Comparison of ENCODE assay signal across 1 cellular context in the genomic region with DNA sequence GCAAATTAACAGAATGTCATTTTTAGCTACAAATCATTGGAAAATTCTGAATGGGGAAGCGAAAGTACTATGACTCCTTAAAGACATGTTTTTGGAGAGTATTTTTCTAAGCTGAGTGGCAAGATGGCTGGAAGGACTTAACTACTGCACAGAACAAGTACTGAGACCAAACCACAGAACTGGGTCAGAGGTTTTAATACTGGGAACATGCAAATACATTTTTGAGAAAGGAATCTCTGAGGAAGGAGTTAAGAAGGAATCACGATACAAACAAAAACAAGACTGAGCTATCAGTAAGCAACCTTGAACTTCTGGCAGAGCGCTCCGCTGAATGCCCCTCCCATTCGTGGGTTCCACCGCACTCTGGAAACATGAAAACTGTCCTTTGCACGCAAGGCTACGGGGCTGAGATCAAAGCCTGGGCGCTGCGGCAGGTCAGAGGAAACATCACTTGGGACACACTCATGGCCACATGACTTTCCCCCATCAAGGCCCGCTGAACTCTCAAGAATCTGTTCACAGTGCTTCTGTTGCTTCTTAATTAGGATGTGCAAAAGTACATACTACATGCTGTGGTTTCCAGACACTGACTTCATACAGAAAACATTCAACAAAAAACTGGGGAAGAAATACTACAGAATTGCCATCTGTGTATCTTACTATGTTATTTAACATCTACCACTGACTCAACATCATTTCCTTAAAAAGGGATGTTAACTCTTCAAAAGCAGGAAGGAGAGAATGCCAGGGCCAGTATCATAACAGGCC.
TF ChIP-seq lines count a peak whose summit lies in the region.

No MANE protein-coding gene starts in this region.

TF ChIP-seq in HepG2, 621 proteins besides CTCF, POLR2A, EP300 and RAD21 (continued from another document and continues in another):
- TF ChIP-seq, protein P1, sequence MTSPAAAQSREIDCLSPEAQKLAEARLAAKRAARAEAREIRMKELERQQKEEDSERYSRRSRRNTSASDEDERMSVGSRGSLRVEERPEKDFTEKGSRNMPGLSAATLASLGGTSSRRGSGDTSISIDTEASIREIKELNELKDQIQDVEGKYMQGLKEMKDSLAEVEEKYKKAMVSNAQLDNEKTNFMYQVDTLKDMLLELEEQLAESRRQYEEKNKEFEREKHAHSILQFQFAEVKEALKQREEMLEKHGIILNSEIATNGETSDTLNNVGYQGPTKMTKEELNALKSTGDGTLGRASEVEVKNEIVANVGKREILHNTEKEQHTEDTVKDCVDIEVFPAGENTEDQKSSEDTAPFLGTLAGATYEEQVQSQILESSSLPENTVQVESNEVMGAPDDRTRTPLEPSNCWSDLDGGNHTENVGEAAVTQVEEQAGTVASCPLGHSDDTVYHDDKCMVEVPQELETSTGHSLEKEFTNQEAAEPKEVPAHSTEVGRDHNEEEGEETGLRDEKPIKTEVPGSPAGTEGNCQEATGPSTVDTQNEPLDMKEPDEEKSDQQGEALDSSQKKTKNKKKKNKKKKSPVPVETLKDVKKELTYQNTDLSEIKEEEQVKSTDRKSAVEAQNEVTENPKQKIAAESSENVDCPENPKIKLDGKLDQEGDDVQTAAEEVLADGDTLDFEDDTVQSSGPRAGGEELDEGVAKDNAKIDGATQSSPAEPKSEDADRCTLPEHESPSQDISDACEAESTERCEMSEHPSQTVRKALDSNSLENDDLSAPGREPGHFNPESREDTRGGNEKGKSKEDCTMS (CRISPR knock-in tag; conservative IDR thresholded peaks at IDR 0.05), result no peak
- 0 out of 2 replicates have a peak, but pooled peaks have one; percentile 75 for TF ChIP-seq ZNF230 (CRISPR knock-in tag; IDR thresholded peaks at IDR 0.05)
- TF ChIP-seq PAWR (CRISPR knock-in tag; IDR thresholded peaks at IDR 0.05; ENCODE audit: borderline replicate concordance), result no peak; the same call in 1 of the 2 replicates
- no peak for TF ChIP-seq SNRNP70 (IDR thresholded peaks at IDR 0.05; ENCODE audit: low read depth, low read length)
- TF ChIP-seq CHD2 (IDR thresholded peaks at IDR 0.05; ENCODE audit: low read depth, low read length), result no peak
- peak; percentile 81 for TF ChIP-seq HOXA5 (CRISPR knock-in tag; IDR thresholded peaks at IDR 0.05)
- TF ChIP-seq, protein P2, sequence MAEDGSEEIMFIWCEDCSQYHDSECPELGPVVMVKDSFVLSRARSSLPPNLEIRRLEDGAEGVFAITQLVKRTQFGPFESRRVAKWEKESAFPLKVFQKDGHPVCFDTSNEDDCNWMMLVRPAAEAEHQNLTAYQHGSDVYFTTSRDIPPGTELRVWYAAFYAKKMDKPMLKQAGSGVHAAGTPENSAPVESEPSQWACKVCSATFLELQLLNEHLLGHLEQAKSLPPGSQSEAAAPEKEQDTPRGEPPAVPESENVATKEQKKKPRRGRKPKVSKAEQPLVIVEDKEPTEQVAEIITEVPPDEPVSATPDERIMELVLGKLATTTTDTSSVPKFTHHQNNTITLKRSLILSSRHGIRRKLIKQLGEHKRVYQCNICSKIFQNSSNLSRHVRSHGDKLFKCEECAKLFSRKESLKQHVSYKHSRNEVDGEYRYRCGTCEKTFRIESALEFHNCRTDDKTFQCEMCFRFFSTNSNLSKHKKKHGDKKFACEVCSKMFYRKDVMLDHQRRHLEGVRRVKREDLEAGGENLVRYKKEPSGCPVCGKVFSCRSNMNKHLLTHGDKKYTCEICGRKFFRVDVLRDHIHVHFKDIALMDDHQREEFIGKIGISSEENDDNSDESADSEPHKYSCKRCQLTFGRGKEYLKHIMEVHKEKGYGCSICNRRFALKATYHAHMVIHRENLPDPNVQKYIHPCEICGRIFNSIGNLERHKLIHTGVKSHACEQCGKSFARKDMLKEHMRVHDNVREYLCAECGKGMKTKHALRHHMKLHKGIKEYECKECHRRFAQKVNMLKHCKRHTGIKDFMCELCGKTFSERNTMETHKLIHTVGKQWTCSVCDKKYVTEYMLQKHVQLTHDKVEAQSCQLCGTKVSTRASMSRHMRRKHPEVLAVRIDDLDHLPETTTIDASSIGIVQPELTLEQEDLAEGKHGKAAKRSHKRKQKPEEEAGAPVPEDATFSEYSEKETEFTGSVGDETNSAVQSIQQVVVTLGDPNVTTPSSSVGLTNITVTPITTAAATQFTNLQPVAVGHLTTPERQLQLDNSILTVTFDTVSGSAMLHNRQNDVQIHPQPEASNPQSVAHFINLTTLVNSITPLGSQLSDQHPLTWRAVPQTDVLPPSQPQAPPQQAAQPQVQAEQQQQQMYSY (CRISPR knock-in tag; IDR thresholded peaks at IDR 0.05), result no peak
- no peak for TF ChIP-seq ZNF549 (CRISPR knock-in tag; IDR thresholded peaks at IDR 0.05)
- TF ChIP-seq, protein P3, sequence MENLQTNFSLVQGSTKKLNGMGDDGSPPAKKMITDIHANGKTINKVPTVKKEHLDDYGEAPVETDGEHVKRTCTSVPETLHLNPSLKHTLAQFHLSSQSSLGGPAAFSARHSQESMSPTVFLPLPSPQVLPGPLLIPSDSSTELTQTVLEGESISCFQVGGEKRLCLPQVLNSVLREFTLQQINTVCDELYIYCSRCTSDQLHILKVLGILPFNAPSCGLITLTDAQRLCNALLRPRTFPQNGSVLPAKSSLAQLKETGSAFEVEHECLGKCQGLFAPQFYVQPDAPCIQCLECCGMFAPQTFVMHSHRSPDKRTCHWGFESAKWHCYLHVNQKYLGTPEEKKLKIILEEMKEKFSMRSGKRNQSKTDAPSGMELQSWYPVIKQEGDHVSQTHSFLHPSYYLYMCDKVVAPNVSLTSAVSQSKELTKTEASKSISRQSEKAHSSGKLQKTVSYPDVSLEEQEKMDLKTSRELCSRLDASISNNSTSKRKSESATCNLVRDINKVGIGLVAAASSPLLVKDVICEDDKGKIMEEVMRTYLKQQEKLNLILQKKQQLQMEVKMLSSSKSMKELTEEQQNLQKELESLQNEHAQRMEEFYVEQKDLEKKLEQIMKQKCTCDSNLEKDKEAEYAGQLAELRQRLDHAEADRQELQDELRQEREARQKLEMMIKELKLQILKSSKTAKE (CRISPR knock-in tag; IDR thresholded peaks at IDR 0.05; ENCODE audit: borderline replicate concordance), result peak; percentile 96
- TF ChIP-seq PCBP2 (optimal IDR thresholded peaks at IDR 0.05; ENCODE audit: low read depth, low read length, poor library complexity, severe bottlenecking), result no peak
- peak; percentile 100 for TF ChIP-seq FOXO1 (CRISPR knock-in tag; IDR thresholded peaks at IDR 0.05)
- TF ChIP-seq, protein P4, sequence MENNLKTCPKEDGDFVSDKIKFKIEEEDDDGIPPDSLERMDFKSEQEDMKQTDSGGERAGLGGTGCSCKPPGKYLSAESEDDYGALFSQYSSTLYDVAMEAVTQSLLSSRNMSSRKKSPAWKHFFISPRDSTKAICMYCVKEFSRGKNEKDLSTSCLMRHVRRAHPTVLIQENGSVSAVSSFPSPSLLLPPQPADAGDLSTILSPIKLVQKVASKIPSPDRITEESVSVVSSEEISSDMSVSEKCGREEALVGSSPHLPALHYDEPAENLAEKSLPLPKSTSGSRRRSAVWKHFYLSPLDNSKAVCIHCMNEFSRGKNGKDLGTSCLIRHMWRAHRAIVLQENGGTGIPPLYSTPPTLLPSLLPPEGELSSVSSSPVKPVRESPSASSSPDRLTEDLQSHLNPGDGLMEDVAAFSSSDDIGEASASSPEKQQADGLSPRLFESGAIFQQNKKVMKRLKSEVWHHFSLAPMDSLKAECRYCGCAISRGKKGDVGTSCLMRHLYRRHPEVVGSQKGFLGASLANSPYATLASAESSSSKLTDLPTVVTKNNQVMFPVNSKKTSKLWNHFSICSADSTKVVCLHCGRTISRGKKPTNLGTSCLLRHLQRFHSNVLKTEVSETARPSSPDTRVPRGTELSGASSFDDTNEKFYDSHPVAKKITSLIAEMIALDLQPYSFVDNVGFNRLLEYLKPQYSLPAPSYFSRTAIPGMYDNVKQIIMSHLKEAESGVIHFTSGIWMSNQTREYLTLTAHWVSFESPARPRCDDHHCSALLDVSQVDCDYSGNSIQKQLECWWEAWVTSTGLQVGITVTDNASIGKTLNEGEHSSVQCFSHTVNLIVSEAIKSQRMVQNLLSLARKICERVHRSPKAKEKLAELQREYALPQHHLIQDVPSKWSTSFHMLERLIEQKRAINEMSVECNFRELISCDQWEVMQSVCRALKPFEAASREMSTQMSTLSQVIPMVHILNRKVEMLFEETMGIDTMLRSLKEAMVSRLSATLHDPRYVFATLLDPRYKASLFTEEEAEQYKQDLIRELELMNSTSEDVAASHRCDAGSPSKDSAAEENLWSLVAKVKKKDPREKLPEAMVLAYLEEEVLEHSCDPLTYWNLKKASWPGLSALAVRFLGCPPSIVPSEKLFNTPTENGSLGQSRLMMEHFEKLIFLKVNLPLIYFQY (CRISPR knock-in tag; IDR thresholded peaks at IDR 0.05; ENCODE audit: borderline replicate concordance), result peak; percentile 63; the same call in 1 of the 2 replicates
- peak; percentile 62 for TF ChIP-seq POLR2G (IDR thresholded peaks at IDR 0.05; ENCODE audit: low read depth, low read length)
- peak; percentile 84; the same call in 1 of the 2 replicates for TF ChIP-seq ZNF619 (CRISPR knock-in tag; IDR thresholded peaks at IDR 0.05)
- 0 out of 2 replicates have a peak, but pooled peaks have one; percentile 43 for TF ChIP-seq ZNF251 (CRISPR knock-in tag; IDR thresholded peaks at IDR 0.05)
- TF ChIP-seq, protein P5, sequence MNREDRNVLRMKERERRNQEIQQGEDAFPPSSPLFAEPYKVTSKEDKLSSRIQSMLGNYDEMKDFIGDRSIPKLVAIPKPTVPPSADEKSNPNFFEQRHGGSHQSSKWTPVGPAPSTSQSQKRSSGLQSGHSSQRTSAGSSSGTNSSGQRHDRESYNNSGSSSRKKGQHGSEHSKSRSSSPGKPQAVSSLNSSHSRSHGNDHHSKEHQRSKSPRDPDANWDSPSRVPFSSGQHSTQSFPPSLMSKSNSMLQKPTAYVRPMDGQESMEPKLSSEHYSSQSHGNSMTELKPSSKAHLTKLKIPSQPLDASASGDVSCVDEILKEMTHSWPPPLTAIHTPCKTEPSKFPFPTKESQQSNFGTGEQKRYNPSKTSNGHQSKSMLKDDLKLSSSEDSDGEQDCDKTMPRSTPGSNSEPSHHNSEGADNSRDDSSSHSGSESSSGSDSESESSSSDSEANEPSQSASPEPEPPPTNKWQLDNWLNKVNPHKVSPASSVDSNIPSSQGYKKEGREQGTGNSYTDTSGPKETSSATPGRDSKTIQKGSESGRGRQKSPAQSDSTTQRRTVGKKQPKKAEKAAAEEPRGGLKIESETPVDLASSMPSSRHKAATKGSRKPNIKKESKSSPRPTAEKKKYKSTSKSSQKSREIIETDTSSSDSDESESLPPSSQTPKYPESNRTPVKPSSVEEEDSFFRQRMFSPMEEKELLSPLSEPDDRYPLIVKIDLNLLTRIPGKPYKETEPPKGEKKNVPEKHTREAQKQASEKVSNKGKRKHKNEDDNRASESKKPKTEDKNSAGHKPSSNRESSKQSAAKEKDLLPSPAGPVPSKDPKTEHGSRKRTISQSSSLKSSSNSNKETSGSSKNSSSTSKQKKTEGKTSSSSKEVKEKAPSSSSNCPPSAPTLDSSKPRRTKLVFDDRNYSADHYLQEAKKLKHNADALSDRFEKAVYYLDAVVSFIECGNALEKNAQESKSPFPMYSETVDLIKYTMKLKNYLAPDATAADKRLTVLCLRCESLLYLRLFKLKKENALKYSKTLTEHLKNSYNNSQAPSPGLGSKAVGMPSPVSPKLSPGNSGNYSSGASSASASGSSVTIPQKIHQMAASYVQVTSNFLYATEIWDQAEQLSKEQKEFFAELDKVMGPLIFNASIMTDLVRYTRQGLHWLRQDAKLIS (CRISPR knock-in tag; IDR thresholded peaks at IDR 0.05), result peak; percentile 65; the same call in 1 of the 2 replicates
- no peak for TF ChIP-seq DR1 (CRISPR knock-in tag; IDR thresholded peaks at IDR 0.05)
- TF ChIP-seq, protein P6, sequence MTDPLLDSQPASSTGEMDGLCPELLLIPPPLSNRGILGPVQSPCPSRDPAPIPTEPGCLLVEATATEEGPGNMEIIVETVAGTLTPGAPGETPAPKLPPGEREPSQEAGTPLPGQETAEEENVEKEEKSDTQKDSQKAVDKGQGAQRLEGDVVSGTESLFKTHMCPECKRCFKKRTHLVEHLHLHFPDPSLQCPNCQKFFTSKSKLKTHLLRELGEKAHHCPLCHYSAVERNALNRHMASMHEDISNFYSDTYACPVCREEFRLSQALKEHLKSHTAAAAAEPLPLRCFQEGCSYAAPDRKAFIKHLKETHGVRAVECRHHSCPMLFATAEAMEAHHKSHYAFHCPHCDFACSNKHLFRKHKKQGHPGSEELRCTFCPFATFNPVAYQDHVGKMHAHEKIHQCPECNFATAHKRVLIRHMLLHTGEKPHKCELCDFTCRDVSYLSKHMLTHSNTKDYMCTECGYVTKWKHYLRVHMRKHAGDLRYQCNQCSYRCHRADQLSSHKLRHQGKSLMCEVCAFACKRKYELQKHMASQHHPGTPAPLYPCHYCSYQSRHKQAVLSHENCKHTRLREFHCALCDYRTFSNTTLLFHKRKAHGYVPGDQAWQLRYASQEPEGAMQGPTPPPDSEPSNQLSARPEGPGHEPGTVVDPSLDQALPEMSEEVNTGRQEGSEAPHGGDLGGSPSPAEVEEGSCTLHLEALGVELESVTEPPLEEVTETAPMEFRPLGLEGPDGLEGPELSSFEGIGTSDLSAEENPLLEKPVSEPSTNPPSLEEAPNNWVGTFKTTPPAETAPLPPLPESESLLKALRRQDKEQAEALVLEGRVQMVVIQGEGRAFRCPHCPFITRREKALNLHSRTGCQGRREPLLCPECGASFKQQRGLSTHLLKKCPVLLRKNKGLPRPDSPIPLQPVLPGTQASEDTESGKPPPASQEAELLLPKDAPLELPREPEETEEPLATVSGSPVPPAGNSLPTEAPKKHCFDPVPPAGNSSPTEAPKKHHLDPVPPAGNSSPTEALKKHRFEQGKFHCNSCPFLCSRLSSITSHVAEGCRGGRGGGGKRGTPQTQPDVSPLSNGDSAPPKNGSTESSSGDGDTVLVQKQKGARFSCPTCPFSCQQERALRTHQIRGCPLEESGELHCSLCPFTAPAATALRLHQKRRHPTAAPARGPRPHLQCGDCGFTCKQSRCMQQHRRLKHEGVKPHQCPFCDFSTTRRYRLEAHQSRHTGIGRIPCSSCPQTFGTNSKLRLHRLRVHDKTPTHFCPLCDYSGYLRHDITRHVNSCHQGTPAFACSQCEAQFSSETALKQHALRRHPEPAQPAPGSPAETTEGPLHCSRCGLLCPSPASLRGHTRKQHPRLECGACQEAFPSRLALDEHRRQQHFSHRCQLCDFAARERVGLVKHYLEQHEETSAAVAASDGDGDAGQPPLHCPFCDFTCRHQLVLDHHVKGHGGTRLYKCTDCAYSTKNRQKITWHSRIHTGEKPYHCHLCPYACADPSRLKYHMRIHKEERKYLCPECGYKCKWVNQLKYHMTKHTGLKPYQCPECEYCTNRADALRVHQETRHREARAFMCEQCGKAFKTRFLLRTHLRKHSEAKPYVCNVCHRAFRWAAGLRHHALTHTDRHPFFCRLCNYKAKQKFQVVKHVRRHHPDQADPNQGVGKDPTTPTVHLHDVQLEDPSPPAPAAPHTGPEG (CRISPR knock-in tag; IDR thresholded peaks at IDR 0.05), result no peak
- no peak; the same call in 1 of the 2 replicates for TF ChIP-seq KDM1A (CRISPR knock-in tag; IDR thresholded peaks at IDR 0.05)
- peak; percentile 87 for TF ChIP-seq ZFP37 (CRISPR knock-in tag; IDR thresholded peaks at IDR 0.05; ENCODE audit: borderline replicate concordance)
